ENCODE assay signal across 21 cellular contexts in the genomic region with DNA sequence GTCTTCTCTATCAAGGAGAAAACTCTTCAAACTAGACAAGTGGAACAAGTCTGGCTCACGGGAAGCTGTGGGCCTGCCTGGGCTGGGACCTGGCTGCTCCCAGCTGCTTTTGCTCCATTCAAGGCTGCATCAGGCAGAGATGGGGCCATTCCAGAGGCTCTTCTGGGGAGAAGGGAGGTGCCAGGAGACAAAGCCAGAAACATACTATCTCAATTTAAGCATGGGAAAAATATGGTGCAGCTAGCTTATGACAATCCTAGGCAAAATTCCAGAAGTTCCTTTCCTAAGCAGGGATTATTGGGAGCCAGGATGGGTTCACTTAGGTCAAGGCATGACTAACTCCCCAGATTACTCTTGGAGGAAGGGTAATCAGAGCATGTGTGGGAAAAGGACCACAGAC.
DNase-seq lines count a peak whose midpoint lies in the region; ATAC-seq and TF ChIP-seq lines count a peak whose summit lies in the region.
"Had no signal": no experiment of that assay in that cellular context is flagged by ENCODE, and none has a peak within 500 bp of the region (broad histone marks: within the 10 kb centered on the region; RNA-seq: fewer than 3 reads in every experiment).

No MANE protein-coding gene starts in this region.

- H3K4me1 Mint-ChIP-seq in activated CD8-positive, alpha-beta memory T cell treated with anti-CD3 and anti-CD28 coated beads, Interleukin-2, amount 10 ng/mL, durations not matched to agents 7 days and 5 days: no peaks in the 10 kb centered on the region
- H3K4me1 Mint-ChIP-seq: CD8-positive, alpha-beta memory T cell had no signal

- peaks cover 6 to 15% of the 10 kb centered on the region in 2 experiments; a peak in 2 of 4 replicates for H3K4me1 ChIP-seq in HCT116 (ENCODE audit: control insufficient read depth in 1 of 2, insufficient read depth in 2 of 2, low read length in 2 of 2)
- peaks cover 17% of the 10 kb centered on the region for H3K4me1 ChIP-seq in RWPE2 (ENCODE audit: insufficient read depth, poor library complexity, severe bottlenecking)
- H3K4me1 ChIP-seq in heart right ventricle: no peaks in the 10 kb centered on the region
- H3K4me1 ChIP-seq: ascending aorta, thyroid gland had no signal

- H3K36me3 ChIP-seq in HCT116 (ENCODE audit: control insufficient read depth in 1 of 2, insufficient read depth in 2 of 2, low read length in 2 of 2): no peaks in the 10 kb centered on the region
- H3K36me3 ChIP-seq in RWPE2 (ENCODE audit: low read depth): no peaks in the 10 kb centered on the region
- H3K36me3 ChIP-seq in heart right ventricle: no peaks in the 10 kb centered on the region
- H3K36me3 ChIP-seq: ascending aorta, thyroid gland had no signal

- no peaks in the 10 kb centered on the region for H3K27me3 ChIP-seq in HCT116 (ENCODE audit: insufficient read depth, low read length)
- H3K27me3 ChIP-seq in RWPE2 (ENCODE audit: insufficient read depth, poor library complexity, severe bottlenecking): no peaks in the 10 kb centered on the region
- no peaks in the 10 kb centered on the region for H3K27me3 ChIP-seq in heart right ventricle
- H3K27me3 ChIP-seq: ascending aorta, thyroid gland had no signal

- H3K4me3 Mint-ChIP-seq in activated CD8-positive, alpha-beta memory T cell treated with anti-CD3 and anti-CD28 coated beads, Interleukin-2, amount 10 ng/mL, durations not matched to agents 7 days and 5 days: no peak overlapping the region
- H3K4me3 Mint-ChIP-seq: activated CD8-positive, alpha-beta T cell treated with anti-CD3 and anti-CD28 coated beads, Interleukin-2, amount 10 ng/mL, durations not matched to agents 7 days and 5 days; activated T-cell treated with anti-CD3 and anti-CD28 coated beads, Interleukin-2, amount 50 U/mL, for 72 hours; CD8-positive, alpha-beta memory T cell; stimulated activated effector memory CD8-positive, alpha-beta T cell treated with anti-CD3 and anti-CD28 coated beads, Interleukin-12 subunit alpha, Interleukin-12 subunit beta, amount 100 ng/mL, for 72 hours had no signal

- no peaks in the 10 kb centered on the region for H3K36me3 Mint-ChIP-seq in activated CD8-positive, alpha-beta memory T cell treated with anti-CD3 and anti-CD28 coated beads, Interleukin-2, amount 10 ng/mL, durations not matched to agents 7 days and 5 days
- H3K36me3 Mint-ChIP-seq: CD8-positive, alpha-beta memory T cell; stimulated activated effector memory CD8-positive, alpha-beta T cell treated with anti-CD3 and anti-CD28 coated beads, Interleukin-12 subunit alpha, Interleukin-12 subunit beta, amount 100 ng/mL, for 72 hours had no signal

- intact Hi-C loops in HCT116 (cut with micrococcal nuclease): no loop called here
- intact Hi-C loops in sciatic nerve (cut with DNase I): no loop called here
- intact Hi-C loops in heart right ventricle (cut with DNase I): no loop called here

- no peaks in the 10 kb centered on the region for H3K79me2 ChIP-seq in HCT116 (ENCODE audit: insufficient read depth, low read length)

- no peak overlapping the region for H3K4me2 ChIP-seq in HCT116 (ENCODE audit: low read length)

- POLR2A ChIA-PET in HCT116 (lab: Charles Lee): no interaction called here

- H3K4me3 ChIP-seq in HCT116 (replicated peaks in 1 of 2; ENCODE audit: low read depth in 1 of 2, low read length in 2 of 2): no peak overlapping the region
- H3K4me3 ChIP-seq in RWPE2 (ENCODE audit: severe bottlenecking): no peak overlapping the region
- no peak overlapping the region for H3K4me3 ChIP-seq in fibroblast of villous mesenchyme (ENCODE audit: low read depth, low read length)
- no peak overlapping the region for H3K4me3 ChIP-seq in heart right ventricle
- H3K4me3 ChIP-seq: ascending aorta, thyroid gland had no signal

- DNase-seq in HCT116 (ENCODE audit: low read depth, low spot score) (no peak), RWPE2 (ENCODE audit: low spot score) (no peak), fibroblast of villous mesenchyme (ENCODE audit: low read depth) (peak; percentile 90), sciatic nerve (ENCODE audit: low spot score) (no peak), SKM-1 treated with dmso at 0.1 percent for 144 hours (lab: John Stamatoyannopoulos, UW; ENCODE audit: unreplicated experiment) (no peak), heart right ventricle (no peak)
- DNase-seq in activated CD8-positive, alpha-beta memory T cell treated with anti-CD3 and anti-CD28 coated beads, Interleukin-2, amount 10 ng/mL, durations not matched to agents 7 days and 5 days: no peak
- DNase-seq: activated CD8-positive, alpha-beta T cell treated with anti-CD3 and anti-CD28 coated beads, Interleukin-2, amount 10 ng/mL, durations not matched to agents 7 days and 5 days; activated naive CD4-positive, alpha-beta T cell treated with anti-CD3 and anti-CD28 coated beads, Interleukin-2, amount 50 U/mL, for 16 hours; activated T-cell treated with anti-CD3 and anti-CD28 coated beads, Interleukin-2, amount 50 U/mL, for 72 hours; CD8-positive, alpha-beta memory T cell; NCI-H1417 treated with DMSO at 0.1 percent for 48 hours; NCI-H2171; nucleus accumbens; retina; SHP77 treated with DMSO at 0.1 percent for 48 hours; T-helper 2 cell; thyroid gland had no signal

- H3K27me3 Mint-ChIP-seq in activated CD8-positive, alpha-beta memory T cell treated with anti-CD3 and anti-CD28 coated beads, Interleukin-2, amount 10 ng/mL, durations not matched to agents 7 days and 5 days: peaks cover 12% of the 10 kb centered on the region
- H3K27me3 Mint-ChIP-seq: CD8-positive, alpha-beta memory T cell had no signal

- CTCF ChIA-PET in HCT116 (lab: Charles Lee): no interaction called here
- CTCF ChIA-PET in activated CD8-positive, alpha-beta memory T cell treated with anti-CD3 and anti-CD28 coated beads, Interleukin-2, amount 10 ng/mL, durations not matched to agents 7 days and 5 days (lab: Charles Lee): interaction anchor here (1.1 to 1.4 kb wide), 2 partner anchors 24 to 127 kb away, joined by 3 read pairs; no protein-coding TSS in a partner anchor

- ATAC-seq in HCT116 (no peak), RWPE2 (ENCODE audit: low read depth) (peak; percentile 15; the same call in 1 of the 3 replicates), sciatic nerve (peak; percentile 35), HG03571 (IDR thresholded peaks at IDR 0.05; ENCODE audit: unreplicated experiment) (no peak), heart right ventricle (no peak)
- no peak for ATAC-seq in activated CD8-positive, alpha-beta memory T cell treated with anti-CD3 and anti-CD28 coated beads, Interleukin-2, amount 10 ng/mL, durations not matched to agents 7 days and 5 days
- ATAC-seq: activated CD8-positive, alpha-beta T cell treated with anti-CD3 and anti-CD28 coated beads, Interleukin-2, amount 10 ng/mL, durations not matched to agents 7 days and 5 days; activated T-cell treated with anti-CD3 and anti-CD28 coated beads, Interleukin-2, amount 50 U/mL, for 72 hours; stimulated activated effector memory CD8-positive, alpha-beta T cell treated with anti-CD3 and anti-CD28 coated beads, Interleukin-12 subunit alpha, Interleukin-12 subunit beta, amount 100 ng/mL, for 72 hours had no signal

- H2AFZ ChIP-seq in HCT116 (ENCODE audit: low read depth, low read length, poor library complexity, severe bottlenecking): peak overlapping the region; percentile 63

- no peaks in the 10 kb centered on the region for H3K9me3 Mint-ChIP-seq in activated CD8-positive, alpha-beta memory T cell treated with anti-CD3 and anti-CD28 coated beads, Interleukin-2, amount 10 ng/mL, durations not matched to agents 7 days and 5 days (ENCODE audit: low read depth)
- H3K9me3 Mint-ChIP-seq: activated T-cell treated with anti-CD3 and anti-CD28 coated beads, Interleukin-2, amount 50 U/mL, for 72 hours; CD8-positive, alpha-beta memory T cell; stimulated activated effector memory CD8-positive, alpha-beta T cell treated with anti-CD3 and anti-CD28 coated beads, Interleukin-12 subunit alpha, Interleukin-12 subunit beta, amount 100 ng/mL, for 72 hours had no signal

- no peaks in the 10 kb centered on the region for H4K20me1 ChIP-seq in HCT116 (ENCODE audit: insufficient read depth)

- RAD21 ChIA-PET in HCT116 (lab: Charles Lee; ENCODE audit: low non-redundant PET in 1 of 2, low total read pairs in 2 of 2, uncharacterized antibody in 2 of 2, unreplicated experiment in 2 of 2): no interaction called here

- no peak for TF ChIP-seq CTCF in HCT116 (IDR thresholded peaks at IDR 0.05 in 2 of 3, conservative IDR thresholded peaks at IDR 0.05 in 1 of 3; ENCODE audit: borderline replicate concordance in 1 of 3, insufficient read depth in 1 of 3, low read depth in 2 of 3, low read length in 2 of 3)
- no peak for TF ChIP-seq CTCF in RWPE2 (IDR thresholded peaks at IDR 0.05; ENCODE audit: poor library complexity, severe bottlenecking)
- TF ChIP-seq CTCF in fibroblast of villous mesenchyme (IDR thresholded peaks at IDR 0.05; ENCODE audit: insufficient read depth, low read depth, low read length): no peak
- TF ChIP-seq CTCF in heart right ventricle (IDR thresholded peaks at IDR 0.05): no peak

- H3K9me3 ChIP-seq in HCT116 (ENCODE audit: control insufficient read depth in 1 of 2, insufficient read depth in 1 of 2, low read depth in 1 of 2, low read length in 2 of 2): peaks cover 0 to 2% of the 10 kb centered on the region in 2 experiments; a peak in 1 of 4 replicates
- no peaks in the 10 kb centered on the region for H3K9me3 ChIP-seq in RWPE2 (ENCODE audit: severe bottlenecking)
- no peaks in the 10 kb centered on the region for H3K9me3 ChIP-seq in heart right ventricle
- H3K9me3 ChIP-seq: ascending aorta, thyroid gland had no signal

- H3K27ac Mint-ChIP-seq in activated CD8-positive, alpha-beta memory T cell treated with anti-CD3 and anti-CD28 coated beads, Interleukin-2, amount 10 ng/mL, durations not matched to agents 7 days and 5 days: no peak overlapping the region
- H3K27ac Mint-ChIP-seq: activated CD8-positive, alpha-beta T cell treated with anti-CD3 and anti-CD28 coated beads, Interleukin-2, amount 10 ng/mL, durations not matched to agents 7 days and 5 days; activated T-cell treated with anti-CD3 and anti-CD28 coated beads, Interleukin-2, amount 50 U/mL, for 72 hours; stimulated activated effector memory CD8-positive, alpha-beta T cell treated with anti-CD3 and anti-CD28 coated beads, Interleukin-12 subunit alpha, Interleukin-12 subunit beta, amount 100 ng/mL, for 72 hours had no signal

- WGBS in heart right ventricle, 2 donors: 68 to 72% methylated on average over 1 of the region's 1 CpG

- BruUV-seq in HCT116 (replicated peaks; lab: Mats Ljungman, UMichigan): no TSS peak

- H3K9ac ChIP-seq in HCT116 (ENCODE audit: low read length): no peak overlapping the region

- no peaks in the 10 kb centered on the region for H3K9me2 ChIP-seq in HCT116 (ENCODE audit: insufficient read depth)

- no peak for TF ChIP-seq POLR2A in HCT116 (IDR thresholded peaks at IDR 0.05; ENCODE audit: borderline replicate concordance, extremely low read depth, insufficient read depth, insufficient read length)

- H3K27ac ChIP-seq in HCT116 (ENCODE audit: low read depth, low read length) (no peak overlapping the region), RWPE2 (ENCODE audit: poor library complexity, severe bottlenecking) (peak overlapping the region; percentile 31), heart right ventricle (no peak overlapping the region)
- H3K27ac ChIP-seq: ascending aorta, thyroid gland had no signal

- TF ChIP-seq RAD21 in HCT116 (IDR thresholded peaks at IDR 0.05; ENCODE audit: low read depth): no peak

TF ChIP-seq in HCT116, 20 proteins besides CTCF, POLR2A, EP300 and RAD21 (continues in another document):
- TF ChIP-seq ELF1 (IDR thresholded peaks at IDR 0.05; ENCODE audit: borderline replicate concordance, low read depth) (no peak), EGR1 (IDR thresholded peaks at IDR 0.05; ENCODE audit: low read depth) (no peak)

Comparison
In these comparisons a context has a peak if more than half of its experiments do, and no peak if none do; other contexts are left out.
1. ATAC-seq: peak in RWPE2 (single experiment) and sciatic nerve (single experiment); none in HCT116 (single experiment), HG03571 (single experiment), activated CD8-positive, alpha-beta memory T cell treated with anti-CD3 and anti-CD28 coated beads, Interleukin-2, amount 10 ng/mL, durations not matched to agents 7 days and 5 days (single experiment) and heart right ventricle (0 of 8).